In genomic region chr4:7041851-7042696, GRCh38 we compare ENCODE assay signal across 8 cellular contexts. TPM values are rescaled to one million over a fixed set of nuclear protein-coding genes. Genes with fewer than 3 reads are reported as not detected.
DNase-seq lines count a peak whose midpoint lies in the region; ATAC-seq and TF ChIP-seq lines count a peak whose summit lies in the region.

No MANE protein-coding gene starts in this region.

- peaks cover 33% of the 10 kb centered on the region for H3K4me1 Mint-ChIP-seq in activated T-helper 2 cell treated with anti-CD3 and anti-CD28 coated beads, Interferon-gamma antibody, Interleukin-2, Interleukin-4, amounts not matched to agents 10 μg/mL and 5 μg/mL and 100 μg/mL, durations not matched to agents 14 hours and 24 hours and 36 hours (ENCODE audit: low read depth)

- peaks cover 25% of the 10 kb centered on the region for H3K4me1 ChIP-seq in ovary (ENCODE audit: insufficient read depth)

- intact Hi-C loops in activated T-helper 2 cell treated with anti-CD3 and anti-CD28 coated beads, Interferon-gamma antibody, Interleukin-2, Interleukin-4, amounts not matched to agents 10 μg/mL and 5 μg/mL and 100 μg/mL, durations not matched to agents 14 hours and 24 hours and 36 hours (cut with micrococcal nuclease): loop anchor here (2.0 kb wide), 2 partner anchors 61 to 133 kb away; partner anchors contain the start of gene TBC1D14
- intact Hi-C loops in head of caudate nucleus (cut with DNase I) (loop anchor here (5.0 to 10.0 kb wide), 2 partner anchors 55 to 257 kb away; partner anchors contain the start of gene KIAA0232), ovary (cut with DNase I) (loop anchor here in 3 of 4 donors (2.0 to 10.0 kb wide), 5 partner anchors 27 to 255 kb away; partner anchors contain the start of gene GRPEL1 (in 1 of the 3))

- peak overlapping the region; percentile 83 for H3K4me3 ChIP-seq in ovary

- DNase-seq in NCI-H82 (lab: John Stamatoyannopoulos, UW) (peak; percentile 58), NCI-H82 treated with DMSO at 0.1 percent for 48 hours (lab: John Stamatoyannopoulos, UW; ENCODE audit: unreplicated experiment) (no peak), NCI-H2196 (lab: John Stamatoyannopoulos, UW; ENCODE audit: unreplicated experiment) (peak; percentile 31), head of caudate nucleus (peak in 34 of 42 donors; percentile 28 to 66 (median 44)), ovary (peak in 3 of 5 donors; percentile 44 to 66 (median 51))
- DNase-seq in activated T-helper 2 cell treated with anti-CD3 and anti-CD28 coated beads, Interferon-gamma antibody, Interleukin-2, Interleukin-4, amounts not matched to agents 10 μg/mL and 5 μg/mL and 100 μg/mL, durations not matched to agents 14 hours and 24 hours and 36 hours (ENCODE audit: low spot score): no peak

- H3K4me3 Mint-ChIP-seq in activated T-helper 2 cell treated with anti-CD3 and anti-CD28 coated beads, Interferon-gamma antibody, Interleukin-2, Interleukin-4, amounts not matched to agents 10 μg/mL and 5 μg/mL and 100 μg/mL, durations not matched to agents 14 hours and 24 hours and 36 hours (ENCODE audit: low read depth): peak overlapping the region; percentile 79

- ATAC-seq in HG02623 (IDR thresholded peaks at IDR 0.05; ENCODE audit: unreplicated experiment) (peak; percentile 5), GM21367 (IDR thresholded peaks at IDR 0.05; ENCODE audit: unreplicated experiment) (no peak)

- WGBS in ovary, 3 donors: 4 to 10% (median 6%) methylated on average over 55 of the region's 55 CpGs

- H3K27ac ChIP-seq in ovary: peak overlapping the region in 1 of 2 donors; percentile 27

- no peak overlapping the region for H3K27ac Mint-ChIP-seq in activated T-helper 2 cell treated with anti-CD3 and anti-CD28 coated beads, Interferon-gamma antibody, Interleukin-2, Interleukin-4, amounts not matched to agents 10 μg/mL and 5 μg/mL and 100 μg/mL, durations not matched to agents 14 hours and 24 hours and 36 hours

- H3K27me3 ChIP-seq in ovary: no peaks in the 10 kb centered on the region

- peaks cover 10% of the 10 kb centered on the region for H3K27me3 Mint-ChIP-seq in activated T-helper 2 cell treated with anti-CD3 and anti-CD28 coated beads, Interferon-gamma antibody, Interleukin-2, Interleukin-4, amounts not matched to agents 10 μg/mL and 5 μg/mL and 100 μg/mL, durations not matched to agents 14 hours and 24 hours and 36 hours (ENCODE audit: low read depth)

- H3K36me3 ChIP-seq in ovary: no peaks in the 10 kb centered on the region

- TF ChIP-seq CTCF in ovary (IDR thresholded peaks at IDR 0.05): no peak

- no peaks in the 10 kb centered on the region for H3K9me3 ChIP-seq in ovary

- no peak for TF ChIP-seq EP300 in ovary (IDR thresholded peaks at IDR 0.05)

- no peak for TF ChIP-seq POLR2A in ovary (IDR thresholded peaks at IDR 0.05)

- no peaks in the 10 kb centered on the region for H3K9me3 Mint-ChIP-seq in activated T-helper 2 cell treated with anti-CD3 and anti-CD28 coated beads, Interferon-gamma antibody, Interleukin-2, Interleukin-4, amounts not matched to agents 10 μg/mL and 5 μg/mL and 100 μg/mL, durations not matched to agents 14 hours and 24 hours and 36 hours

- H3K36me3 Mint-ChIP-seq in activated T-helper 2 cell treated with anti-CD3 and anti-CD28 coated beads, Interferon-gamma antibody, Interleukin-2, Interleukin-4, amounts not matched to agents 10 μg/mL and 5 μg/mL and 100 μg/mL, durations not matched to agents 14 hours and 24 hours and 36 hours (ENCODE audit: low read depth): peaks cover 6% of the 10 kb centered on the region

RNA-seq across cellular contexts. Expression of gene TADA2B, which starts 1.1 kb away (rescaled TPM):
- total RNA-seq in activated T-helper 2 cell treated with anti-CD3 and anti-CD28 coated beads, Interferon-gamma antibody, Interleukin-2, Interleukin-4, amounts not matched to agents 10 μg/mL and 5 μg/mL and 100 μg/mL, durations not matched to agents 14 hours and 24 hours and 36 hours: 12.9 and 13.3 TPM in 2 replicates
- 10 to 100 TPM; 11.9 to 31.6 (median 26.9) TPM for total RNA-seq in ovary
- 10 to 100 TPM; 18.6 to 20.2 TPM for polyA plus RNA-seq in ovary

RNA-seq across cellular contexts. Expression of gene GRPEL1, which starts 25.8 kb away (rescaled TPM):
- 84.4 and 84.6 TPM in 2 replicates for total RNA-seq in activated T-helper 2 cell treated with anti-CD3 and anti-CD28 coated beads, Interferon-gamma antibody, Interleukin-2, Interleukin-4, amounts not matched to agents 10 μg/mL and 5 μg/mL and 100 μg/mL, durations not matched to agents 14 hours and 24 hours and 36 hours
- 10 to 100 TPM; 11.1 to 37.0 (median 23.3) TPM for total RNA-seq in ovary
- 10 to 100 TPM; 16.6 to 74.8 TPM for polyA plus RNA-seq in ovary

Comparison
In these comparisons a context has a peak if more than half of its experiments do, and no peak if none do; other contexts are left out.
1. DNase-seq: peak in NCI-H82 (single experiment), NCI-H2196 (single experiment), head of caudate nucleus (34 of 42) and ovary (3 of 5); none in NCI-H82 treated with DMSO at 0.1 percent for 48 hours (single experiment) and activated T-helper 2 cell treated with anti-CD3 and anti-CD28 coated beads, Interferon-gamma antibody, Interleukin-2, Interleukin-4, amounts not matched to agents 10 μg/mL and 5 μg/mL and 100 μg/mL, durations not matched to agents 14 hours and 24 hours and 36 hours (single experiment).